ENCODE assay signal across 8 cellular contexts in the genomic region with DNA sequence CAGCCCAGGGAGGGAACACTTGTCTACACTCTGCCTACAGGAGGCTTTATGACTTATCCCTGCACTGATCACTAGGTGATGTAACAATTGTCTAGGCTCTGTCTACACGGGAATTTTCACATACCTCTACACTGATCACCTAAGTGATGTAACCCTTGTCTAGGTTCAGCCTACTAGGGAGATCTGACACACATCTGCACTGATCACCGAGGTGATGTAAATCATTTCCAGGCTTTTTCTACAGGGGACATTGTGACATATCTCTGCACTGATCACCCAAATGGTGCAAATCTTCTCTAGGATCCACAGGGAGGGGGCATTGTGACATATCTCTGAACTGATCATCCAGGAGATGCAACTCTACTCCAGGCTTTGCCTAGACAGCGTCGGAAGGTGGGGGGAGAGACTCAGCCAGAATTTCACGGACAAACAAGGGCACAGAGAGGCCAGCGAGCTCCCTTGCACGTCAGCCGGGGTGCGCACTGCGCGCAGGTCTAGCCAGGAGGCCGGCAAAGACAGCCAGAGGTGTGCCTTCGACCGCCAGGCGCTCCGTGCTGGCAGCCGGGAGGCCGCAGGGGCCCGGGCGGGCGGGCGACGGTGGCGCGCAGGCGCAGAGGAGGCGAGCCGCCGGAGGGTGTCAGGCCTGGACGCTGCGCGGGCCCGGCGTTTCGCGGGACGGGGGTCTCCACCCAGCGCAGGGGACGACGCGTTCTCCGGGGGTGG. TPM values are rescaled to one million over a fixed set of nuclear protein-coding genes. Genes with fewer than 3 reads are reported as not detected.
DNase-seq lines count a peak whose midpoint lies in the region; ATAC-seq and TF ChIP-seq lines count a peak whose summit lies in the region.

No MANE protein-coding gene starts in this region.

- H3K79me2 ChIP-seq in OCI-LY1 (ENCODE audit: insufficient read depth, low read length): no peaks in the 10 kb centered on the region

- H3K27me3 ChIP-seq in OCI-LY1 (ENCODE audit: insufficient read depth, low read length): no peaks in the 10 kb centered on the region
- no peaks in the 10 kb centered on the region for H3K27me3 ChIP-seq in skeletal muscle satellite cell (ENCODE audit: control insufficient read depth, insufficient read depth, low read length)

- no peaks in the 10 kb centered on the region for H3F3A ChIP-seq in OCI-LY1 (ENCODE audit: insufficient read depth, low read length)

- peak overlapping the region; percentile 84 for H3K27ac Mint-ChIP-seq in activated naive CD8-positive, alpha-beta T cell treated with anti-CD3 and anti-CD28 coated beads, Interleukin-2, amount 10 ng/mL, durations not matched to agents 7 days and 5 days

- H3K9ac ChIP-seq in OCI-LY1 (ENCODE audit: low read length) (peak overlapping the region; percentile 62; the same call in 1 of the 2 replicates), skeletal muscle satellite cell (ENCODE audit: low read depth, low read length) (no peak overlapping the region)

- TF ChIP-seq CTCF in GM12864 (IDR thresholded peaks at IDR 0.05; ENCODE audit: low read depth, low read length, missing control alignments) (peak; percentile 11), OCI-LY1 (IDR thresholded peaks at IDR 0.05; ENCODE audit: low read length) (no peak)

- H3K9me3 ChIP-seq in OCI-LY1 (ENCODE audit: low read length) (no peaks in the 10 kb centered on the region), skeletal muscle satellite cell (replicated peaks; ENCODE audit: low read length) (peaks cover 2% of the 10 kb centered on the region)

- H3K36me3 Mint-ChIP-seq in activated naive CD8-positive, alpha-beta T cell treated with anti-CD3 and anti-CD28 coated beads, Interleukin-2, amount 10 ng/mL, durations not matched to agents 7 days and 5 days: peaks cover 3% of the 10 kb centered on the region

- ATAC-seq in activated naive CD8-positive, alpha-beta T cell treated with anti-CD3 and anti-CD28 coated beads, Interleukin-2, amount 10 ng/mL, durations not matched to agents 7 days and 5 days (ENCODE audit: low read depth): peak; percentile 70
- ATAC-seq in HG02623 (IDR thresholded peaks at IDR 0.05; ENCODE audit: unreplicated experiment): no peak

- peaks cover 23% of the 10 kb centered on the region for H3K9me3 Mint-ChIP-seq in activated naive CD8-positive, alpha-beta T cell treated with anti-CD3 and anti-CD28 coated beads, Interleukin-2, amount 10 ng/mL, durations not matched to agents 7 days and 5 days

- H3K4me1 ChIP-seq in OCI-LY1 (ENCODE audit: insufficient read depth, low read length, severe bottlenecking) (peaks cover 6% of the 10 kb centered on the region), skeletal muscle satellite cell (ENCODE audit: control insufficient read depth, insufficient read depth, low read length) (no peaks in the 10 kb centered on the region)

- peak overlapping the region; percentile 70 for H3K4me2 ChIP-seq in OCI-LY1 (ENCODE audit: low read length)
- peak overlapping the region; percentile 65 for H3K4me2 ChIP-seq in skeletal muscle satellite cell (ENCODE audit: low read length)

- peak overlapping the region; percentile 87; the same call in 1 of the 2 replicates for H2AFZ ChIP-seq in OCI-LY1 (ENCODE audit: low read length)

- H3K36me3 ChIP-seq in OCI-LY1 (ENCODE audit: insufficient read depth, low read length) (no peaks in the 10 kb centered on the region), skeletal muscle satellite cell (ENCODE audit: insufficient read depth, low read length) (no peaks in the 10 kb centered on the region)

- H4K20me1 ChIP-seq in OCI-LY1 (ENCODE audit: insufficient read depth, low read length): no peaks in the 10 kb centered on the region

- no peaks in the 10 kb centered on the region for H3K27me3 Mint-ChIP-seq in activated naive CD8-positive, alpha-beta T cell treated with anti-CD3 and anti-CD28 coated beads, Interleukin-2, amount 10 ng/mL, durations not matched to agents 7 days and 5 days

- POLR2A ChIA-PET in activated naive CD8-positive, alpha-beta T cell treated with anti-CD3 and anti-CD28 coated beads, Interleukin-2, amount 10 ng/mL, durations not matched to agents 7 days and 5 days (lab: Charles Lee): interaction anchor here (0.6 kb wide), 1 partner anchor 568 kb away, joined by 4 read pairs; no protein-coding TSS in a partner anchor

- H3K9me2 ChIP-seq in OCI-LY1 (ENCODE audit: low read depth, low read length): no peaks in the 10 kb centered on the region

- H3K27ac ChIP-seq in OCI-LY1 (ENCODE audit: low read depth, low read length, poor library complexity, severe bottlenecking): peak overlapping the region; percentile 36

- DNase-seq in GM12864 (ENCODE audit: low read depth) (no peak), hepatic stellate cell (ENCODE audit: low spot score) (peak; percentile 62), COLO668 (lab: John Stamatoyannopoulos, UW; ENCODE audit: unreplicated experiment) (no peak), nucleus accumbens (lab: John Stamatoyannopoulos, UW) (no peak)
- peak; percentile 80 for DNase-seq in activated naive CD8-positive, alpha-beta T cell treated with anti-CD3 and anti-CD28 coated beads, Interleukin-2, amount 10 ng/mL, durations not matched to agents 7 days and 5 days

- H3K4me3 Mint-ChIP-seq in activated naive CD8-positive, alpha-beta T cell treated with anti-CD3 and anti-CD28 coated beads, Interleukin-2, amount 10 ng/mL, durations not matched to agents 7 days and 5 days: peak overlapping the region; percentile 82

- peaks cover 4% of the 10 kb centered on the region for H3K4me1 Mint-ChIP-seq in activated naive CD8-positive, alpha-beta T cell treated with anti-CD3 and anti-CD28 coated beads, Interleukin-2, amount 10 ng/mL, durations not matched to agents 7 days and 5 days

- peak overlapping the region; percentile 54 for H3K4me3 ChIP-seq in GM12864 (ENCODE audit: low read depth, low read length)
- peak overlapping the region; percentile 56 for H3K4me3 ChIP-seq in OCI-LY1 (ENCODE audit: low read depth, low read length, poor library complexity, severe bottlenecking)
- H3K4me3 ChIP-seq in skeletal muscle satellite cell (ENCODE audit: low read length): peak overlapping the region; percentile 58

RNA-seq across cellular contexts. Expression of gene USP14, which starts 46.9 kb away (rescaled TPM):
- 10 to 100 TPM; 53.0 to 57.0 TPM for total RNA-seq in activated naive CD8-positive, alpha-beta T cell treated with anti-CD3 and anti-CD28 coated beads, Interleukin-2, amount 10 ng/mL, durations not matched to agents 7 days and 5 days
- total RNA-seq in skeletal muscle satellite cell (2012; rRNA removed): 27.7 and 30.4 TPM in 2 replicates

Comparison
In these comparisons a context has a peak if more than half of its experiments do, and no peak if none do; other contexts are left out.
1. DNase-seq: peak in activated naive CD8-positive, alpha-beta T cell treated with anti-CD3 and anti-CD28 coated beads, Interleukin-2, amount 10 ng/mL, durations not matched to agents 7 days and 5 days (single experiment) and hepatic stellate cell (single experiment); none in GM12864 (single experiment), COLO668 (single experiment) and nucleus accumbens (0 of 56).
2. Peak in every context shown above with its lines, with median percentiles within 50 percentile points of each other: H3K4me3 ChIP-seq.